Comparison of ENCODE assay signal across 1 cellular context in genomic region chr19:46202872-46203860, GRCh38.
TF ChIP-seq lines count a peak whose summit lies in the region.

No MANE protein-coding gene starts in this region.

TF ChIP-seq in HepG2, 621 proteins besides CTCF, POLR2A, EP300 and RAD21:
- TF ChIP-seq SALL2 (CRISPR knock-in tag; IDR thresholded peaks at IDR 0.05) (no peak), ZBTB1 (CRISPR knock-in tag; IDR thresholded peaks at IDR 0.05; ENCODE audit: borderline replicate concordance) (no peak), BATF2 (CRISPR knock-in tag; IDR thresholded peaks at IDR 0.05) (no peak), CREB1 (IDR thresholded peaks at IDR 0.05) (no peak), CREB1 (CRISPR knock-in tag; IDR thresholded peaks at IDR 0.05) (no peak), ZNF660 (CRISPR knock-in tag; IDR thresholded peaks at IDR 0.05; ENCODE audit: borderline replicate concordance, low read depth) (no peak), ZNF547 (CRISPR knock-in tag; IDR thresholded peaks at IDR 0.05) (no peak), EZH2 (conservative IDR thresholded peaks at IDR 0.05; ENCODE audit: low read depth, low read length) (no peak), SUZ12 (IDR thresholded peaks at IDR 0.05; ENCODE audit: low read depth, low read length) (no peak), GMEB2 (CRISPR knock-in tag; IDR thresholded peaks at IDR 0.05; ENCODE audit: low read depth) (no peak), MTF1 (CRISPR knock-in tag; IDR thresholded peaks at IDR 0.05) (no peak), MLLT10 (CRISPR knock-in tag; IDR thresholded peaks at IDR 0.05) (no peak), ZNF878 (CRISPR knock-in tag; IDR thresholded peaks at IDR 0.05) (no peak), ZNF224 (CRISPR knock-in tag; IDR thresholded peaks at IDR 0.05) (no peak), IRF9 (CRISPR knock-in tag; IDR thresholded peaks at IDR 0.05; ENCODE audit: borderline replicate concordance) (no peak), ZNF670 (CRISPR knock-in tag; IDR thresholded peaks at IDR 0.05; ENCODE audit: borderline replicate concordance) (no peak), EED (CRISPR knock-in tag; IDR thresholded peaks at IDR 0.05) (no peak), ZNF616 (CRISPR knock-in tag; IDR thresholded peaks at IDR 0.05; ENCODE audit: low read depth) (no peak), ZNF777 (CRISPR knock-in tag; IDR thresholded peaks at IDR 0.05) (no peak)
TF ChIP-seq in HepG2: peak in this region for 0.
